Comparison of ENCODE assay signal across 9 cellular contexts in genomic region chr1:167722870-167723251, GRCh38. TPM values are rescaled to one million over a fixed set of nuclear protein-coding genes. Genes with fewer than 3 reads are reported as not detected.
DNase-seq lines count a peak whose midpoint lies in the region; ATAC-seq and TF ChIP-seq lines count a peak whose summit lies in the region.
"Had no signal": no experiment of that assay in that cellular context is flagged by ENCODE, and none has a peak within 500 bp of the region (broad histone marks: within the 10 kb centered on the region; RNA-seq: fewer than 3 reads in every experiment).

No MANE protein-coding gene starts in this region.

- no peaks in the 10 kb centered on the region for H3K9me3 ChIP-seq in iPS DF 6.9 (ENCODE audit: control insufficient read depth, insufficient read depth, low read length)

- DNase-seq in DMS153 treated with DMSO at 0.1 percent for 48 hours (lab: John Stamatoyannopoulos, UW; ENCODE audit: unreplicated experiment) (peak; percentile 17), DMS153 (lab: John Stamatoyannopoulos, UW) (no peak), activated B cell treated with CpG ODN at 0.5 μM for 24 hours (no peak), iPS DF 6.9 (ENCODE audit: low read depth, low spot score) (no peak), NCI-H2081 (lab: John Stamatoyannopoulos, UW) (no peak), NCI-H187 (lab: John Stamatoyannopoulos, UW) (no peak)
- DNase-seq: 8988T had no signal

- ATAC-seq in activated B cell treated with CpG ODN at 0.5 μM for 24 hours (ENCODE audit: low read depth) (no peak), HG02678 (IDR thresholded peaks at IDR 0.05; ENCODE audit: unreplicated experiment) (no peak)
- ATAC-seq in stimulated activated memory B cell treated with anti-CD40 and anti-IgM and Interleukin-4, amounts not matched to agents 10 μg/mL and 1 μg/mL and 100 μg/mL, for 72 hours = no peak

- POLR2A ChIA-PET in activated B cell treated with CpG ODN at 0.5 μM for 24 hours (lab: Charles Lee) = no interaction called here

- peaks cover 7% of the 10 kb centered on the region for H3K36me3 Mint-ChIP-seq in activated B cell treated with CpG ODN at 0.5 μM for 24 hours (ENCODE audit: low read depth)
- H3K36me3 Mint-ChIP-seq in stimulated activated memory B cell treated with anti-CD40 and anti-IgM and Interleukin-4, amounts not matched to agents 10 μg/mL and 1 μg/mL and 100 μg/mL, for 72 hours = no peaks in the 10 kb centered on the region

- no peaks in the 10 kb centered on the region for H3K27me3 Mint-ChIP-seq in activated B cell treated with CpG ODN at 0.5 μM for 24 hours
- no peaks in the 10 kb centered on the region for H3K27me3 Mint-ChIP-seq in stimulated activated memory B cell treated with anti-CD40 and anti-IgM and Interleukin-4, amounts not matched to agents 10 μg/mL and 1 μg/mL and 100 μg/mL, for 72 hours

- H3K36me3 ChIP-seq in iPS DF 6.9 (ENCODE audit: control insufficient read depth, insufficient read depth, low read length) = no peaks in the 10 kb centered on the region

- H3K27ac Mint-ChIP-seq in activated B cell treated with CpG ODN at 0.5 μM for 24 hours = peak overlapping the region; percentile 55
- peak overlapping the region; percentile 85 for H3K27ac Mint-ChIP-seq in stimulated activated memory B cell treated with anti-CD40 and anti-IgM and Interleukin-4, amounts not matched to agents 10 μg/mL and 1 μg/mL and 100 μg/mL, for 72 hours

- CTCF ChIA-PET in activated B cell treated with CpG ODN at 0.5 μM for 24 hours (lab: Charles Lee) = interaction anchor here (1.0 kb wide), 1 partner anchor 360 kb away, joined by 3 read pairs; no protein-coding TSS in a partner anchor

- no peaks in the 10 kb centered on the region for H3K27me3 ChIP-seq in iPS DF 6.9 (ENCODE audit: control insufficient read depth, insufficient read depth, low read length)

- peaks cover 5% of the 10 kb centered on the region for H3K4me1 ChIP-seq in iPS DF 6.9 (ENCODE audit: control insufficient read depth, insufficient read depth, low read length)

- no peak for TF ChIP-seq CTCF in activated B cell treated with CpG ODN at 0.5 μM for 24 hours (IDR thresholded peaks at IDR 0.05)

- H3K27ac ChIP-seq in iPS DF 6.9 (ENCODE audit: low read length) = no peak overlapping the region

- H3K4me3 ChIP-seq in iPS DF 6.9 (ENCODE audit: low read length) = peak overlapping the region; percentile 83; the same call in 1 of the 2 replicates

- H3K4me1 Mint-ChIP-seq in activated B cell treated with CpG ODN at 0.5 μM for 24 hours = peaks cover 69% of the 10 kb centered on the region
- H3K4me1 Mint-ChIP-seq in stimulated activated memory B cell treated with anti-CD40 and anti-IgM and Interleukin-4, amounts not matched to agents 10 μg/mL and 1 μg/mL and 100 μg/mL, for 72 hours = peaks cover 62% of the 10 kb centered on the region

- peak overlapping the region; percentile 85 for H3K4me3 Mint-ChIP-seq in activated B cell treated with CpG ODN at 0.5 μM for 24 hours
- H3K4me3 Mint-ChIP-seq in stimulated activated memory B cell treated with anti-CD40 and anti-IgM and Interleukin-4, amounts not matched to agents 10 μg/mL and 1 μg/mL and 100 μg/mL, for 72 hours = peak overlapping the region; percentile 88

- intact Hi-C loops in activated B cell treated with CpG ODN at 0.5 μM for 24 hours (cut with micrococcal nuclease) = loop anchor here (1.0 to 5.0 kb wide), 4 partner anchors 9 to 1644 kb away; partner anchors contain the start of genes BLZF1, NME7 and TADA1

- no peaks in the 10 kb centered on the region for H3K9me3 Mint-ChIP-seq in activated B cell treated with CpG ODN at 0.5 μM for 24 hours
- H3K9me3 Mint-ChIP-seq in stimulated activated memory B cell treated with anti-CD40 and anti-IgM and Interleukin-4, amounts not matched to agents 10 μg/mL and 1 μg/mL and 100 μg/mL, for 72 hours = no peaks in the 10 kb centered on the region

- no CpG with 5 or more reads among the region's 4 CpGs for WGBS in iPS DF 6.9 (ENCODE audit: insufficient coverage, insufficient read length)

RNA-seq across cellular contexts. Expression of gene MPZL1, which starts 1.1 kb away (rescaled TPM):
- total RNA-seq in activated B cell treated with CpG ODN at 0.5 μM for 24 hours = 27.2 and 27.4 TPM in 2 replicates
